3 cellular contexts compared by ENCODE assay signal in genomic region chr22:43754176-43754575, GRCh38.
"Had no signal": no experiment of that assay in that cellular context is flagged by ENCODE, and none has a peak within 500 bp of the region (broad histone marks: within the 10 kb centered on the region; RNA-seq: fewer than 3 reads in every experiment).

No MANE protein-coding gene starts in this region.

- DNase-seq: GDM1, GF-D8 had no signal

- H3K4me3 ChIP-seq: GM12878 had no signal

- ATAC-seq: GM12878 had no signal
